ENCODE assay signal across 11 cellular contexts in the genomic region with DNA sequence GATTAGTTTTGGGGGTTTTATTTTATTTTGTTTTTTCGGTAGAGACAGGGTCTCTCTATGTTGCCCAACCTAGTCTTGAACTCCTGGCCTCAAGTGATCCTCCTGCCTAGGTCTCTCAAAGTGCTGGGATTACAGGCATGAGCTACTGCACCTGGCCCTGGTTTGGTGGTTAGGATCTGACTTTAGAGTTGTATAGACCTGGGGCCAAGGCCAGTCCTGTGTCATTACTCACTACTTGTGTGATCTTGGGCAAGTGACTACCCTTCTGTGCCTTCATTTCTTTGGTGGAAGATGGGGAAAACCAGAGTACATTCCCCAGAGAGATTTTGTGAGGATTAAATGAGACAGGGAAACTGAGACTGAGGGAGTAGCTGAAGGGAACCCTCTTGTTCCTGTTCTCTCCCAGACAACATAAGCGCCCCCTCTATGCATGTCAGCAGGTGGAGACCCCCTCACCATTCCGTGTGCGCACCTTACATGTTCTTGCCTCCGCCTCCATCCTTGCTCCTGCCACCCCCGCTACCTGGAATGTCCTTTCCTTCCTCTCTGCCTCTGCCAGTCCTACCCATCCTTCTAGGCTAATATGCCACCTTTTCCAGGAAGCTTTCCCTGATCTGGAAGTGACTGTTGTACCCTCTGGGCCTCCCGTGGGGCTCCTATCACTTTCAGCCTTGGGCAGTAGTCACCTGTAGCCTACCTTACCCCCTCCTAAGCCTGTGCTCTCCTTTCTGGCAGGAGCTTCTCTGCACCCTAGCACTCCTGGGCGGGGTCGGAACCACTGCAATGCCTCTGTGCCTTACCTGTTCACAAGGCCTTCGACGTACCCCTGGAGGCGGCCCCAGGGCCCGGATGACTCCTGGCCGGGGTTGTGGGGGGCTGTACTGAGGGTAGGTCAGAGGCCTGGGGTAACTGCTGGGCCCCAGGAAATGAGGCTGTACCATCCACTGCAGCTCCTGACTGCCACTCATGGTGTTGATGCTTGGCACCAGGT. TPM values are rescaled to one million over a fixed set of nuclear protein-coding genes. Genes with fewer than 3 reads are reported as not detected.
DNase-seq lines count a peak whose midpoint lies in the region; ATAC-seq and TF ChIP-seq lines count a peak whose summit lies in the region.
"Had no signal": no experiment of that assay in that cellular context is flagged by ENCODE, and none has a peak within 500 bp of the region (broad histone marks: within the 10 kb centered on the region; RNA-seq: fewer than 3 reads in every experiment).

No MANE protein-coding gene starts in this region.

- CTCF ChIA-PET in activated CD4-positive, alpha-beta T cell treated with anti-CD3 and anti-CD28 coated beads, Interleukin-2, amount 10 ng/mL, durations not matched to agents 7 days and 5 days (lab: Charles Lee): interaction anchor here (1.1 to 24.2 kb wide), 3 partner anchors 7 to 27 kb away, joined by 6 to 590 read pairs (median 340); a partner anchor contains a TSS
- CTCF ChIA-PET in IMR-90 (lab: Yijun Ruan, JAX): interaction anchor here (1.2 kb wide), 1 partner anchor 126 kb away, joined by 4 read pairs; no protein-coding TSS in a partner anchor

- DNase-seq in activated CD4-positive, alpha-beta T cell treated with anti-CD3 and anti-CD28 coated beads, Interleukin-2, amount 10 ng/mL, durations not matched to agents 7 days and 5 days: no peak
- DNase-seq in activated CD4-positive, alpha-beta T cell treated with anti-CD3 and anti-CD28 coated beads, Interleukin-2, amount 50 U/mL, for 48 hours: no peak
- no peak for DNase-seq in IMR-90
- DNase-seq in adipocyte (ENCODE audit: low read depth): no peak
- no peak for DNase-seq in neuronal stem cell (ENCODE audit: low spot score)
- DNase-seq in T-helper 9 cell: no peak
- no peak for DNase-seq in HAP-1 (ENCODE audit: low spot score in 2 of 2)
- DNase-seq: NCI-H2227 treated with DMSO at 0.1 percent for 48 hours, spleen had no signal

- H3K56ac ChIP-seq in IMR-90 (ENCODE audit: extremely low read depth, insufficient read depth, low read length): peak overlapping the region; percentile 62; the same call in 1 of the 2 replicates

- H3K4me2 ChIP-seq in IMR-90 (ENCODE audit: low read depth, low read length) (peak overlapping the region; percentile 69), neuronal stem cell (ENCODE audit: insufficient read depth, low read length, poor library complexity, severe bottlenecking) (no peak overlapping the region)

- H3K36me3 Mint-ChIP-seq in activated CD4-positive, alpha-beta T cell treated with anti-CD3 and anti-CD28 coated beads, Interleukin-2, amount 10 ng/mL, durations not matched to agents 7 days and 5 days (ENCODE audit: low read depth): peaks cover 5% of the 10 kb centered on the region

- H3K27ac ChIP-seq in IMR-90 (ENCODE audit: insufficient read depth, low read length) (peak overlapping the region; percentile 28), neuronal stem cell (replicated peaks; ENCODE audit: low read length) (no peak overlapping the region)
- H3K27ac ChIP-seq: left lung, spleen had no signal

- H3K4me1 ChIP-seq in IMR-90 (ENCODE audit: control insufficient read depth, insufficient read depth, low read length) (peaks cover 35% of the 10 kb centered on the region), adipocyte (ENCODE audit: control insufficient read depth, insufficient read depth, low read length) (peaks cover 62% of the 10 kb centered on the region), neuronal stem cell (ENCODE audit: control insufficient read depth in 2 of 2, insufficient read depth in 1 of 2, low read depth in 1 of 2, low read length in 2 of 2) (peaks cover 14 to 15% of the 10 kb centered on the region in 2 donors), HAP-1 (peaks cover 15% of the 10 kb centered on the region)

- H2BK5ac ChIP-seq in IMR-90 (ENCODE audit: low read depth, low read length, poor library complexity, severe bottlenecking) (peak overlapping the region; percentile 72), neuronal stem cell (ENCODE audit: low read length) (no peak overlapping the region)

- H3K36me3 ChIP-seq in IMR-90 (ENCODE audit: control insufficient read depth, insufficient read depth, low read length): peaks cover 46% of the 10 kb centered on the region
- peaks cover 38% of the 10 kb centered on the region for H3K36me3 ChIP-seq in adipocyte (ENCODE audit: control insufficient read depth, insufficient read depth, low read length, severe bottlenecking)
- H3K36me3 ChIP-seq in neuronal stem cell (replicated peaks in 1 of 2; ENCODE audit: control insufficient read depth in 2 of 2, insufficient read depth in 2 of 2, low read length in 2 of 2): no peaks in the 10 kb centered on the region
- H3K36me3 ChIP-seq in HAP-1 (replicated peaks): peaks cover 32% of the 10 kb centered on the region
- H3K36me3 ChIP-seq: spleen had no signal

- H3K18ac ChIP-seq in IMR-90 (ENCODE audit: low read depth, low read length) (peak overlapping the region; percentile 17; the same call in 1 of the 2 replicates), neuronal stem cell (ENCODE audit: low read length) (no peak overlapping the region)

- peaks cover 83% of the 10 kb centered on the region for H4K20me1 ChIP-seq in IMR-90 (ENCODE audit: insufficient read depth, low read length)

- H4K91ac ChIP-seq in IMR-90 (ENCODE audit: insufficient read depth, low read depth, low read length): peak overlapping the region; percentile 24
- H4K91ac ChIP-seq in neuronal stem cell (ENCODE audit: low read depth, low read length, poor library complexity): no peak overlapping the region

- BruUV-seq in IMR-90 (replicated peaks; lab: Mats Ljungman, UMichigan): no TSS peak

- H3K4me1 Mint-ChIP-seq in activated CD4-positive, alpha-beta T cell treated with anti-CD3 and anti-CD28 coated beads, Interleukin-2, amount 10 ng/mL, durations not matched to agents 7 days and 5 days: peaks cover 53% of the 10 kb centered on the region

- POLR2A ChIA-PET in activated CD4-positive, alpha-beta T cell treated with anti-CD3 and anti-CD28 coated beads, Interleukin-2, amount 10 ng/mL, durations not matched to agents 7 days and 5 days (lab: Charles Lee): no interaction called here
- POLR2A ChIA-PET in IMR-90 (lab: Charles Lee; ENCODE audit: unreplicated experiment): interaction anchor here (0.9 kb wide), 1 partner anchor 8 kb away, joined by 7 read pairs; a partner anchor contains a TSS

- intact Hi-C loops in IMR-90 (cut with micrococcal nuclease): no loop called here

- peak; percentile 17; the same call in 1 of the 2 replicates for TF ChIP-seq POLR2A in IMR-90 (IDR thresholded peaks at IDR 0.05; ENCODE audit: low read depth, low read length)

- no peaks in the 10 kb centered on the region for H3K9me3 Mint-ChIP-seq in activated CD4-positive, alpha-beta T cell treated with anti-CD3 and anti-CD28 coated beads, Interleukin-2, amount 10 ng/mL, durations not matched to agents 7 days and 5 days

- H3K9me3 ChIP-seq in IMR-90 (ENCODE audit: control insufficient read depth, insufficient read depth, low read length): no peaks in the 10 kb centered on the region
- H3K9me3 ChIP-seq in adipocyte (ENCODE audit: control insufficient read depth, low read length): no peaks in the 10 kb centered on the region
- H3K9me3 ChIP-seq in neuronal stem cell (replicated peaks in 1 of 2; ENCODE audit: control insufficient read depth in 2 of 2, insufficient read depth in 1 of 2, low read depth in 1 of 2, low read length in 2 of 2): peaks cover 0 to 2% of the 10 kb centered on the region in 2 donors
- no peaks in the 10 kb centered on the region for H3K9me3 ChIP-seq in HAP-1
- H3K9me3 ChIP-seq: left lung, spleen had no signal

- peak overlapping the region; percentile 6 for H3K27ac Mint-ChIP-seq in activated CD4-positive, alpha-beta T cell treated with anti-CD3 and anti-CD28 coated beads, Interleukin-2, amount 10 ng/mL, durations not matched to agents 7 days and 5 days

- dilution Hi-C loops in IMR-90 (cut with HindIII; ENCODE audit: low sequenced_read_pairs, unreplicated experiment): no loop called here

- H3K9ac ChIP-seq in IMR-90 (ENCODE audit: low read depth, low read length): peak overlapping the region; percentile 54; the same call in 1 of the 2 replicates
- peak overlapping the region; percentile 91 for H3K9ac ChIP-seq in adipocyte (ENCODE audit: low read length)
- H3K9ac ChIP-seq in neuronal stem cell (ENCODE audit: low read depth, low read length, poor library complexity): no peak overlapping the region

- H3K23ac ChIP-seq in IMR-90 (ENCODE audit: low read depth, low read length) (peak overlapping the region; percentile 99), neuronal stem cell (ENCODE audit: low read depth, low read length, poor library complexity) (no peak overlapping the region)

- TF ChIP-seq RAD21 in IMR-90 (IDR thresholded peaks at IDR 0.05; ENCODE audit: low read length): no peak

- no peak overlapping the region for H3K4me3 Mint-ChIP-seq in activated CD4-positive, alpha-beta T cell treated with anti-CD3 and anti-CD28 coated beads, Interleukin-2, amount 10 ng/mL, durations not matched to agents 7 days and 5 days

- H3K14ac ChIP-seq in IMR-90 (replicated peaks; ENCODE audit: low read depth, low read length) (peak overlapping the region; percentile 97), neuronal stem cell (ENCODE audit: low read length) (no peak overlapping the region)

- H2BK15ac ChIP-seq in IMR-90 (ENCODE audit: low read depth, low read length) (no peak overlapping the region), neuronal stem cell (ENCODE audit: low read length) (no peak overlapping the region)

- 75% methylated on average over 4 of the region's 14 CpGs; no CpG with 5 or more reads in 1 of the 2 experiments for WGBS in IMR-90 (ENCODE audit: extremely low coverage in 2 of 2, insufficient read length in 1 of 2), 2 experiments
- WGBS in neuronal stem cell (ENCODE audit: extremely low coverage in 2 of 2, insufficient read length in 2 of 2, insufficient replicate concordance in 1 of 2), 2 donors: no CpG with 5 or more reads among the region's 14 CpGs

- H4K5ac ChIP-seq in IMR-90 (ENCODE audit: low read depth, low read length): peak overlapping the region; percentile 14

- in situ Hi-C loops in IMR-90 (cut with MboI; ENCODE audit: low sequenced_read_pairs) (no loop called here), HAP-1 (cut with MboI; ENCODE audit: low sequenced_read_pairs) (no loop called here)

- H2AK5ac ChIP-seq in IMR-90 (ENCODE audit: low read depth, low read length) (peak overlapping the region; percentile 45), neuronal stem cell (ENCODE audit: low read depth, low read length) (peak overlapping the region; percentile 51)

- no peak overlapping the region for H2BK20ac ChIP-seq in IMR-90 (ENCODE audit: low read depth, low read length)

- TF ChIP-seq CTCF in IMR-90 (conservative IDR thresholded peaks at IDR 0.05; ENCODE audit: low read depth, low read length): no peak

- peaks cover 8 to 29% of the 10 kb centered on the region in 2 experiments for H3K79me1 ChIP-seq in IMR-90 (ENCODE audit: low read depth in 1 of 2, low read length in 2 of 2)
- H3K79me1 ChIP-seq in neuronal stem cell (ENCODE audit: low read depth, low read length): no peaks in the 10 kb centered on the region

- H2AK9ac ChIP-seq in IMR-90 (replicated peaks; ENCODE audit: low read depth, low read length, poor library complexity): peak overlapping the region; percentile 92

- no peak for ATAC-seq in IMR-90 (ENCODE audit: low read depth)
- no peak for ATAC-seq in HG03460 (IDR thresholded peaks at IDR 0.05; ENCODE audit: unreplicated experiment)
- ATAC-seq: left lung had no signal

- H3K9me1 ChIP-seq in IMR-90 (ENCODE audit: insufficient read depth, low read length): peaks cover 7% of the 10 kb centered on the region; the same call in 1 of the 2 replicates

- H4K8ac ChIP-seq in IMR-90 (ENCODE audit: low read depth in 2 of 2, low read length in 2 of 2) (peak overlapping the region; percentile 84 to 93; a peak in 3 of 4 replicates), neuronal stem cell (ENCODE audit: low read depth, low read length) (no peak overlapping the region)

- H3K27me3 ChIP-seq in IMR-90 (ENCODE audit: control insufficient read depth, insufficient read depth, low read length) (no peaks in the 10 kb centered on the region), adipocyte (replicated peaks; ENCODE audit: control insufficient read depth, insufficient read depth, low read length) (no peaks in the 10 kb centered on the region), neuronal stem cell (ENCODE audit: control insufficient read depth in 3 of 3, insufficient read depth in 3 of 3, low read depth in 1 of 3, low read length in 3 of 3) (peaks cover 18 to 36% (median 21%) of the 10 kb centered on the region in 3 experiments), HAP-1 (ENCODE audit: low read depth) (no peaks in the 10 kb centered on the region)

- H3K4ac ChIP-seq in IMR-90 (ENCODE audit: low read depth, low read length) (peak overlapping the region; percentile 93), neuronal stem cell (ENCODE audit: low read length) (no peak overlapping the region)

- H2BK12ac ChIP-seq in neuronal stem cell (ENCODE audit: low read length): no peak overlapping the region

- H3K4me3 ChIP-seq in IMR-90 (ENCODE audit: insufficient read depth, low read depth, low read length) (peak overlapping the region; percentile 98; the same call in 1 of the 2 replicates), adipocyte (ENCODE audit: low read length) (peak overlapping the region; percentile 74), neuronal stem cell (ENCODE audit: low read length in 2 of 2) (no peak overlapping the region), HAP-1 (no peak overlapping the region)
- H3K4me3 ChIP-seq: left lung, spleen had no signal

- H2AFZ ChIP-seq in IMR-90 (replicated peaks; ENCODE audit: low read length, poor library complexity) (peak overlapping the region; percentile 59), neuronal stem cell (ENCODE audit: low read length) (no peak overlapping the region)

- H3K27me3 Mint-ChIP-seq in activated CD4-positive, alpha-beta T cell treated with anti-CD3 and anti-CD28 coated beads, Interleukin-2, amount 10 ng/mL, durations not matched to agents 7 days and 5 days: no peaks in the 10 kb centered on the region

- H2BK120ac ChIP-seq in IMR-90 (ENCODE audit: low read depth, low read length): peak overlapping the region; percentile 58
- H2BK120ac ChIP-seq in neuronal stem cell (ENCODE audit: low read depth, low read length): no peak overlapping the region

RNA-seq across cellular contexts. Expression of a gene that starts 3.9 kb away (rescaled TPM):
- 1 to 10 TPM; 1.7 to 2.0 TPM for total RNA-seq in activated CD4-positive, alpha-beta T cell treated with anti-CD3 and anti-CD28 coated beads, Interleukin-2, amount 10 ng/mL, durations not matched to agents 7 days and 5 days
- 17.2 and 26.1 TPM in 2 replicates for total RNA-seq in IMR-90 (2012; rRNA removed)
- 97.4 and 107 TPM in 2 replicates for polyA plus RNA-seq in IMR-90 (2012; rRNA removed)
- 49.5 and 52.7 TPM in 2 replicates for polyA plus RNA-seq in IMR-90 (2012; cell fraction: cytosol; rRNA removed)
- 81.8 and 101 TPM in 2 replicates for polyA plus RNA-seq in IMR-90 (2012; cell fraction: nucleus; rRNA removed; ENCODE audit: low replicate concordance)
- 2.0 TPM for polyA plus RNA-seq in neuronal stem cell (2013, experiment 1 of 2)
- polyA plus RNA-seq in neuronal stem cell (2013, experiment 2 of 2): 1.7 TPM

RNA-seq across cellular contexts. Expression of a gene that starts 5.8 kb away (rescaled TPM):
- total RNA-seq in activated CD4-positive, alpha-beta T cell treated with anti-CD3 and anti-CD28 coated beads, Interleukin-2, amount 10 ng/mL, durations not matched to agents 7 days and 5 days: 10 to 100 TPM; 39.4 to 56.7 TPM
- total RNA-seq in IMR-90 (2012; rRNA removed): 17.6 and 21.9 TPM in 2 replicates
- 35.4 and 62.1 TPM in 2 replicates for polyA plus RNA-seq in IMR-90 (2012; rRNA removed)
- 125 and 188 TPM in 2 replicates for polyA plus RNA-seq in IMR-90 (2012; cell fraction: cytosol; rRNA removed)
- 18.5 and 49.8 TPM in 2 replicates for polyA plus RNA-seq in IMR-90 (2012; cell fraction: nucleus; rRNA removed; ENCODE audit: low replicate concordance)
- 10.5 TPM for polyA plus RNA-seq in neuronal stem cell (2013, experiment 1 of 2)
- 9.7 TPM for polyA plus RNA-seq in neuronal stem cell (2013, experiment 2 of 2)

RNA-seq across cellular contexts. Expression of a gene that starts 8.0 kb away (rescaled TPM):
- total RNA-seq in activated CD4-positive, alpha-beta T cell treated with anti-CD3 and anti-CD28 coated beads, Interleukin-2, amount 10 ng/mL, durations not matched to agents 7 days and 5 days: 100 to 1,000 TPM in 1 of 2 experiments, 10 to 100 TPM in 1; 94.7 to 112 TPM
- 119 and 182 TPM in 2 replicates for total RNA-seq in IMR-90 (2012; rRNA removed)
- 141 and 163 TPM in 2 replicates for polyA plus RNA-seq in IMR-90 (2012; rRNA removed)
- polyA plus RNA-seq in IMR-90 (2012; cell fraction: cytosol; rRNA removed): 98.5 and 183 TPM in 2 replicates
- 96.1 and 215 TPM in 2 replicates for polyA plus RNA-seq in IMR-90 (2012; cell fraction: nucleus; rRNA removed; ENCODE audit: low replicate concordance)
- 53.9 TPM for polyA plus RNA-seq in neuronal stem cell (2013, experiment 1 of 2)
- 51.6 TPM for polyA plus RNA-seq in neuronal stem cell (2013, experiment 2 of 2)

RNA-seq across cellular contexts. Expression of a gene that starts 16.7 kb away (rescaled TPM):
- 10 to 100 TPM; 22.9 to 23.6 TPM for total RNA-seq in activated CD4-positive, alpha-beta T cell treated with anti-CD3 and anti-CD28 coated beads, Interleukin-2, amount 10 ng/mL, durations not matched to agents 7 days and 5 days
- 0.18 TPM in 1 of 2 replicates, not detected in the other for total RNA-seq in IMR-90 (2012; rRNA removed)
- polyA plus RNA-seq in IMR-90 (2012; rRNA removed): 0.07 and 0.23 TPM in 2 replicates
- polyA plus RNA-seq in IMR-90 (2012; cell fraction: cytosol; rRNA removed): 0.08 and 0.39 TPM in 2 replicates
- polyA plus RNA-seq in IMR-90 (2012; cell fraction: nucleus; rRNA removed; ENCODE audit: low replicate concordance): 0.23 and 0.34 TPM in 2 replicates
- polyA plus RNA-seq in neuronal stem cell (2013, experiment 1 of 2): not detected
- polyA plus RNA-seq in neuronal stem cell (2013, experiment 2 of 2): not detected

RNA-seq across cellular contexts. Expression of a gene that starts 22.6 kb away (rescaled TPM):
- 10 to 100 TPM; 32.7 to 36.3 TPM for total RNA-seq in activated CD4-positive, alpha-beta T cell treated with anti-CD3 and anti-CD28 coated beads, Interleukin-2, amount 10 ng/mL, durations not matched to agents 7 days and 5 days
- 19.4 and 20.3 TPM in 2 replicates for total RNA-seq in IMR-90 (2012; rRNA removed)
- polyA plus RNA-seq in IMR-90 (2012; rRNA removed): 96.1 and 104 TPM in 2 replicates
- polyA plus RNA-seq in IMR-90 (2012; cell fraction: cytosol; rRNA removed): 50.5 and 108 TPM in 2 replicates
- 35.8 and 75.8 TPM in 2 replicates for polyA plus RNA-seq in IMR-90 (2012; cell fraction: nucleus; rRNA removed; ENCODE audit: low replicate concordance)
- polyA plus RNA-seq in neuronal stem cell (2013, experiment 1 of 2): 23.9 TPM
- 23.7 TPM for polyA plus RNA-seq in neuronal stem cell (2013, experiment 2 of 2)

Comparison
In these comparisons a context has a peak if more than half of its experiments do, and no peak if none do; other contexts are left out.
1. H3K4me3 ChIP-seq: peak in IMR-90 (single experiment) and adipocyte (single experiment); none in neuronal stem cell (0 of 2) and HAP-1 (single experiment).